In the genomic region with DNA sequence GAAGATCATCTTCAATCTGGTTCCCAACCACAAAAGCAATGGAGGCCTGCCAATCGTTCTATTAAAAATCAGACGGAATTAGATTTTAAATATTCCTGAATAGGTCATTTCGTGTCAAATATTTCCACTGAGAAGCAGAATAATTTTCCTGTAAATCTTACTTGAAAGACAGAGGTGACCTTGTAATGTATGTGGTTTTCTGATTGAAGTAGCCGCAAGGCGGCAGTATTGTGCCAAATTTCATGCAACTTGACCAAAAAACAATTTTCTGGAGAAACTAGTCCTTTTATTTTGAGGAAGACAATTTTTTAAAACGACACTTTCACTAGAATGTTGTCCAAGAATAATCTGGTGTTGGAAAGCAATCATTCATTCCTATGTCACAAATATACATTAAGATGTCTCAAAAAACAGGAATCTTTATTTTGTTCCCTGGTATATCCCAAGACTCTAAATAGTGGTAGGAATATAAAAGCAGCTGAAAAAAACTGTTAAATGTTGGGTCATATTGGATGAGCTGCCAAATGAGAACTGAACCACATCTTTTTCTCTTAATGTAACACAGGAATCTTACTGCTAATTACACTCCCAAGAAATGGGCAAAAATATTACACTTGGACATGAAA, we compare ENCODE assay signal across 1 cellular context.
TF ChIP-seq lines count a peak whose summit lies in the region.

No MANE protein-coding gene starts in this region.

TF ChIP-seq in neural cell, 6 proteins besides CTCF, POLR2A, EP300 and RAD21:
- TF ChIP-seq EZH2 (IDR thresholded peaks at IDR 0.05; ENCODE audit: borderline replicate concordance, insufficient read depth, low read length, poor library complexity, severe bottlenecking) (no peak), SMC3 (conservative IDR thresholded peaks at IDR 0.05; ENCODE audit: poor library complexity) (peak; percentile 91)
